ENCODE assay signal across 1 cellular context in the genomic region with DNA sequence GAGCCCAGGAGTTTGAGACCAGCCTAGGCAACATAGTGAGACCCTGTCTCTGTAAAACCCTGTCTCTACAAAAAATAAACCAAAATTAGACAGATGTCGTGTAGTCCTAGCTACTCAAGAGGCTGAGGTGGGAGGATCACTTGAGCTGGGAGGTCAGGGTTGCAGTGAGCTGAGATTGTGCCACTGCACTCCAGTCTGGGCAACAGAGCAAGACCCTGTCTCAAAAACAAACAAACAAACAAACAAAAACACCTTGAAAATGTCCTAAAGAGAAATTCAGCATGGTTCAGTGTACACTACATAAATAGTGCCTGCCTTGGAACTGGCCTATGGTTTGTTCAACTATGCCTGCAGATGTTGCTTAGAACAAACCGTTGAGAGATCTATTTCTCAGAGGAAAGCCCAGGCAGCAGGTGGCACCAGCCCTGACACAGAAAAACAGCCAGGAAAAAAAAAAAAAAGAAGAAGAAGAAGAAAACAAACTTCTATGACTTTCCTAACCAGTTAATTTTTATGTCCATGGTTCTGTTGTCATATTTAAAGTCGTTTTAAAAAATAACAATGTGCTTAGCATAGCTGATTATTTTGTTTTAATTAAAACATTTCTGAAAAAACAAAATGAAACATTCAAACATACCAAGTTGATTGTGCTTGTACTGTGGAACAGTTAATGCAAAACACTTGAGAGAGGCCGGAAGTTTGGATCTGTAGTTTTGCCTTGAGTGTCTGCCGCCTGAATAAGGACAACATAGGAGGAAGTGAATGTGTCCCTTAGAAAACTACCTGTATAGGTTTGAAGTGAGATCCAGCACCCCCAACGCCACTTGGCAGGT.
TF ChIP-seq lines count a peak whose summit lies in the region.

No MANE protein-coding gene starts in this region.

TF ChIP-seq in HepG2, 621 proteins besides CTCF, POLR2A, EP300 and RAD21:
- TF ChIP-seq ZNF12 (CRISPR knock-in tag; IDR thresholded peaks at IDR 0.05) (no peak), SAP130 (CRISPR knock-in tag; IDR thresholded peaks at IDR 0.05; ENCODE audit: low read depth) (no peak), SMAD9 (CRISPR knock-in tag; IDR thresholded peaks at IDR 0.05) (no peak), TRIM22 (IDR thresholded peaks at IDR 0.05) (no peak), ZNF333 (CRISPR knock-in tag; IDR thresholded peaks at IDR 0.05; ENCODE audit: borderline replicate concordance) (no peak)
TF ChIP-seq in HepG2: peak in this region for 0.
